Comparison of ENCODE assay signal across 8 cellular contexts in the genomic region with DNA sequence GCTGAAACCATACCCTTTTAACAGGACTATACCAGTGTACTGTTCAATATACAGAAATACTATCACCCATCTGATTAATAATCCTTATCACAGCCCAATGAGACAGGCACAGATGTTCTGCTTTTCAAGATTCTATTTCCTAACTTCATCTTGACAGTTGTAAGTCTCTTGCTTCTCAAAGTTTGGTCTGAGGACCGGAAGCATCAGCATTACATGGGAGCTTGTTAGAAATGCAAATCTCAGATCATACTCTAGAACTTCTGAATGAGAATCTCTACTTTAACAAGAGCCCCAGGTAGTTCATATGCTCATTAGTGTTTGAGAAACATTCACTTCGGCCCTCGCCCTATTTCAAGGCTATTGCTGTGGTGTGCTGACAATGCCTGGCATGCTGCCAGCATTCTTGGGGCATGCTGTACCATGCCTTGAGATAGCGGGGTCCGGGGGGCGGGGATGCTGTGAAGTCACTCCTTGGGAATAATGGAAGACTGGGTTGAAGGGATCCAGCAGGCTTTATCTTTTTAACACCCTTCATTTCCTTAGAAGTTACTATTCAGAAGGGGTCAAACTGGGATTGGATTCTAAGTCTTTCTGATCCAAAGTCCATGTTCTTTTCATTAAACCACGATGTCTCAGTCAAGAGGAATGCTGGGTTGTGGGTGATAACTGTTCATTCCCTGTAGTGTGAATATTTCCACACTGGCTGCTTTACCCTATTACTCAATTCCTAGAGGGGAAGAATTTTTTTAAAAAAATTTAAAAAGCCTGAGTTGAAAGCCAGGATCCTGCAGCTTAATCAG.
DNase-seq lines count a peak whose midpoint lies in the region; ATAC-seq and TF ChIP-seq lines count a peak whose summit lies in the region.

No MANE protein-coding gene starts in this region.

- no peaks in the 10 kb centered on the region for H3K9me3 Mint-ChIP-seq in activated T-cell treated with anti-CD3 and anti-CD28 coated beads, Interleukin-2, amount 50 U/mL, for 4 hours
- H3K9me3 Mint-ChIP-seq in activated naive CD4-positive, alpha-beta T cell treated with anti-CD3 and anti-CD28 coated beads, Interleukin-2, amount 10 ng/mL, durations not matched to agents 7 days and 5 days: no peaks in the 10 kb centered on the region

- CTCF ChIA-PET in activated naive CD4-positive, alpha-beta T cell treated with anti-CD3 and anti-CD28 coated beads, Interleukin-2, amount 10 ng/mL, durations not matched to agents 7 days and 5 days (lab: Charles Lee): interaction anchor here (1.1 kb wide), 1 partner anchor 11 kb away, joined by 3 read pairs; no protein-coding TSS in a partner anchor

- DNase-seq in A172 (ENCODE audit: low spot score) (peak; percentile 92), choroid plexus epithelial cell (ENCODE audit: low read depth) (peak; percentile 96), lower lobe of right lung (peak; percentile 58), putamen (ENCODE audit: low spot score) (no peak), SKM-1 (lab: John Stamatoyannopoulos, UW; ENCODE audit: unreplicated experiment) (no peak)
- DNase-seq in activated T-cell treated with anti-CD3 and anti-CD28 coated beads, Interleukin-2, amount 50 U/mL, for 4 hours: no peak
- no peak for DNase-seq in activated naive CD4-positive, alpha-beta T cell treated with anti-CD3 and anti-CD28 coated beads, Interleukin-2, amount 10 ng/mL, durations not matched to agents 7 days and 5 days

- H3K27ac Mint-ChIP-seq in activated naive CD4-positive, alpha-beta T cell treated with anti-CD3 and anti-CD28 coated beads, Interleukin-2, amount 10 ng/mL, durations not matched to agents 7 days and 5 days: no peak overlapping the region

- H3K4me3 ChIP-seq in choroid plexus epithelial cell (ENCODE audit: low read depth, low read length) (no peak overlapping the region), lower lobe of right lung (no peak overlapping the region)

- no peaks in the 10 kb centered on the region for H3K27me3 Mint-ChIP-seq in activated T-cell treated with anti-CD3 and anti-CD28 coated beads, Interleukin-2, amount 50 U/mL, for 4 hours (ENCODE audit: low read depth)
- H3K27me3 Mint-ChIP-seq in activated naive CD4-positive, alpha-beta T cell treated with anti-CD3 and anti-CD28 coated beads, Interleukin-2, amount 10 ng/mL, durations not matched to agents 7 days and 5 days: no peaks in the 10 kb centered on the region

- H3K4me3 Mint-ChIP-seq in activated T-cell treated with anti-CD3 and anti-CD28 coated beads, Interleukin-2, amount 50 U/mL, for 4 hours: no peak overlapping the region
- no peak overlapping the region for H3K4me3 Mint-ChIP-seq in activated naive CD4-positive, alpha-beta T cell treated with anti-CD3 and anti-CD28 coated beads, Interleukin-2, amount 10 ng/mL, durations not matched to agents 7 days and 5 days

- peaks cover 10% of the 10 kb centered on the region for H3K36me3 Mint-ChIP-seq in activated T-cell treated with anti-CD3 and anti-CD28 coated beads, Interleukin-2, amount 50 U/mL, for 4 hours (ENCODE audit: insufficient read depth)
- H3K36me3 Mint-ChIP-seq in activated naive CD4-positive, alpha-beta T cell treated with anti-CD3 and anti-CD28 coated beads, Interleukin-2, amount 10 ng/mL, durations not matched to agents 7 days and 5 days: peaks cover 5% of the 10 kb centered on the region

- H3K27ac ChIP-seq in lower lobe of right lung: peak overlapping the region; percentile 19

- peaks cover 17% of the 10 kb centered on the region for H3K4me1 ChIP-seq in lower lobe of right lung

- no peaks in the 10 kb centered on the region for H3K9me3 ChIP-seq in lower lobe of right lung

- intact Hi-C loops in lower lobe of right lung (cut with DNase I): no loop called here

- TF ChIP-seq EP300 in Ishikawa (IDR thresholded peaks at IDR 0.05; ENCODE audit: borderline replicate concordance): peak; percentile 49; the same call in 1 of the 2 replicates

- peak; percentile 14; the same call in 1 of the 2 replicates for TF ChIP-seq RAD21 in Ishikawa (IDR thresholded peaks at IDR 0.05; ENCODE audit: low read depth)

- ATAC-seq in lower lobe of right lung: peak; percentile 61 to 74
- no peak for ATAC-seq in activated T-cell treated with anti-CD3 and anti-CD28 coated beads, Interleukin-2, amount 50 U/mL, for 4 hours

- H3K27me3 ChIP-seq in lower lobe of right lung (ENCODE audit: low read depth): no peaks in the 10 kb centered on the region

- H3K36me3 ChIP-seq in lower lobe of right lung: no peaks in the 10 kb centered on the region

- peaks cover 11% of the 10 kb centered on the region for H3K4me1 Mint-ChIP-seq in activated T-cell treated with anti-CD3 and anti-CD28 coated beads, Interleukin-2, amount 50 U/mL, for 4 hours (ENCODE audit: low read depth)
- H3K4me1 Mint-ChIP-seq in activated naive CD4-positive, alpha-beta T cell treated with anti-CD3 and anti-CD28 coated beads, Interleukin-2, amount 10 ng/mL, durations not matched to agents 7 days and 5 days: no peaks in the 10 kb centered on the region

- no peak for TF ChIP-seq CTCF in choroid plexus epithelial cell (conservative IDR thresholded peaks at IDR 0.05; ENCODE audit: low read depth, low read length)
- TF ChIP-seq CTCF in lower lobe of right lung (IDR thresholded peaks at IDR 0.05): no peak

TF ChIP-seq in Ishikawa, 13 proteins besides CTCF, POLR2A, EP300 and RAD21:
- no peak for TF ChIP-seq CREB1 (IDR thresholded peaks at IDR 0.05; ENCODE audit: low read depth)
- no peak for TF ChIP-seq EGR1 (IDR thresholded peaks at IDR 0.05)
- no peak for TF ChIP-seq REST (IDR thresholded peaks at IDR 0.05; ENCODE audit: low read depth)
- TF ChIP-seq TEAD4 (IDR thresholded peaks at IDR 0.05): peak; percentile 84
- peak; percentile 43; the same call in 1 of the 2 replicates for TF ChIP-seq FOXM1 (IDR thresholded peaks at IDR 0.05; ENCODE audit: borderline replicate concordance, low read depth)
- no peak for TF ChIP-seq TAF1 (IDR thresholded peaks at IDR 0.05; ENCODE audit: low read depth)
- TF ChIP-seq ZBTB7A (IDR thresholded peaks at IDR 0.05; ENCODE audit: low read depth): no peak
- TF ChIP-seq, protein P1, sequence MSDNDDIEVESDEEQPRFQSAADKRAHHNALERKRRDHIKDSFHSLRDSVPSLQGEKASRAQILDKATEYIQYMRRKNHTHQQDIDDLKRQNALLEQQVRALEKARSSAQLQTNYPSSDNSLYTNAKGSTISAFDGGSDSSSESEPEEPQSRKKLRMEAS (IDR thresholded peaks at IDR 0.05): peak; percentile 70
- peak; percentile 55 for TF ChIP-seq TCF12 (IDR thresholded peaks at IDR 0.05; ENCODE audit: low read depth)
- peak; percentile 98 for TF ChIP-seq CEBPB (IDR thresholded peaks at IDR 0.05)
- TF ChIP-seq YY1 (IDR thresholded peaks at IDR 0.05; ENCODE audit: low read depth): no peak
- no peak for TF ChIP-seq USF1 (IDR thresholded peaks at IDR 0.05)
- peak; percentile 98 for TF ChIP-seq NFIC (IDR thresholded peaks at IDR 0.05)

Comparison
In these comparisons a context has a peak if more than half of its experiments do, and no peak if none do; other contexts are left out.
1. DNase-seq: peak in A172 (single experiment), choroid plexus epithelial cell (single experiment) and lower lobe of right lung (single experiment); none in activated T-cell treated with anti-CD3 and anti-CD28 coated beads, Interleukin-2, amount 50 U/mL, for 4 hours (single experiment), putamen (single experiment), SKM-1 (single experiment) and activated naive CD4-positive, alpha-beta T cell treated with anti-CD3 and anti-CD28 coated beads, Interleukin-2, amount 10 ng/mL, durations not matched to agents 7 days and 5 days (single experiment).
2. ATAC-seq: peak in lower lobe of right lung (2 of 2); none in activated T-cell treated with anti-CD3 and anti-CD28 coated beads, Interleukin-2, amount 50 U/mL, for 4 hours (0 of 2).